In the genomic region with DNA sequence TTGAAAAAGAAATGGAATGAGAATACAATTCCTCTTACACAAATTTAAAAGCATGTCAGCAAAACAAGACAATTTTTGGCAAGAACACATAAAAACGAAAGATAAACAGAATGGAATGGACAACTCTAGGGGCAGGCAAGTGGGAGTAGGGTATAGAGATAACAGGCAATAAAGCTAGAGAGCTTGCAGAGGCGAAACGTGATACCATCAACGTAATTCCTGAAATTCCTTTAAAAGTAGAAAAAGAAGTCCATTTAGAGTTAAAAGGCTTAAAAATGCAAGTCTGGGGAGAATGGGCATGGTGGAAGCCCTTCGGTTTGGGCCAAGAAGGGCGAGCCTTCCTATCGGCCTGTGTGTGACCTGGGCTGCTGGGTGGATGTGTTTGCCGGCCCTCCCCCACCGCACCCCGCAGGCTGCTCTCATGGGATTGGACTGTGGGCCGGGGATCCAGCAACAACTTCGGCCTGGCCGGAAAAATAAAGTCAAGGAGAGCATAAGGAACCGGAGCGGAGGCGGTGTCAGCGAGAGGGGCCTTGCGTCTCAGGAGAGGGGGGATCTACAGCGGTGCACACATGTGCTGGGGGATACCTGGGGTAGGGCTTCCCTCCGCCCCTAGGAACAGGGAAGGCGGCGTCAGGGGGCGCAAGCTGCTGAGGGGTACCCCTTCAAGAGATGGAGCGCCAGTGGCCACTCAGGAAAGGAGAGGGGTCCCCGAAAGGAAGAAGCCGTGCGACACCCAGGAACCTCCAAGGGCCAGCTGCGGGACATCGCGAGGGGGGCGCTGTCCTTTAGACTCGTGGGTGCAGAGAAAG, we compare ENCODE assay signal across 1 cellular context.
TF ChIP-seq lines count a peak whose summit lies in the region.

No MANE protein-coding gene starts in this region.

TF ChIP-seq in endothelial cell of umbilical vein, 7 proteins besides CTCF, POLR2A, EP300 and RAD21:
- TF ChIP-seq GATA2 (IDR thresholded peaks at IDR 0.05; ENCODE audit: insufficient read depth, insufficient read length, low read depth, low read length) (no peak), JUN (IDR thresholded peaks at IDR 0.05; ENCODE audit: borderline replicate concordance, insufficient read depth, insufficient read length, low read depth) (no peak), MYC (IDR thresholded peaks at IDR 0.05; ENCODE audit: low read depth, low read length) (no peak), POLR2AphosphoS5 (IDR thresholded peaks at IDR 0.05; ENCODE audit: insufficient read depth, low read depth, low read length) (no peak), FOS (IDR thresholded peaks at IDR 0.05; ENCODE audit: borderline replicate concordance, insufficient read depth, low read length) (no peak), EZH2 (IDR thresholded peaks at IDR 0.05; ENCODE audit: borderline replicate concordance, low read depth, low read length, severe bottlenecking) (peak; percentile 8)
- TF ChIP-seq, protein P1, sequence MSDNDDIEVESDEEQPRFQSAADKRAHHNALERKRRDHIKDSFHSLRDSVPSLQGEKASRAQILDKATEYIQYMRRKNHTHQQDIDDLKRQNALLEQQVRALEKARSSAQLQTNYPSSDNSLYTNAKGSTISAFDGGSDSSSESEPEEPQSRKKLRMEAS (IDR thresholded peaks at IDR 0.05; ENCODE audit: insufficient read depth, insufficient read length), result no peak
